ENCODE assay signal across 11 cellular contexts in genomic region chr5:63959177-63959982, GRCh38. TPM values are rescaled to one million over a fixed set of nuclear protein-coding genes. Genes with fewer than 3 reads are reported as not detected.
DNase-seq lines count a peak whose midpoint lies in the region; ATAC-seq and TF ChIP-seq lines count a peak whose summit lies in the region.
"Had no signal": no experiment of that assay in that cellular context is flagged by ENCODE, and none has a peak within 500 bp of the region (broad histone marks: within the 10 kb centered on the region; RNA-seq: fewer than 3 reads in every experiment).

No MANE protein-coding gene starts in this region.

- peaks cover 0 to 8% of the 10 kb centered on the region in 2 donors for H3K9me3 ChIP-seq in neuronal stem cell (replicated peaks in 1 of 2; ENCODE audit: control insufficient read depth in 2 of 2, insufficient read depth in 1 of 2, low read depth in 1 of 2, low read length in 2 of 2)

- peak; percentile 87 for ATAC-seq in GM23338
- no peak for ATAC-seq in HG03460 (IDR thresholded peaks at IDR 0.05; ENCODE audit: unreplicated experiment)

- H3K27me3 Mint-ChIP-seq in GM23338 (ENCODE audit: insufficient read depth, low read depth, poor library complexity) (peaks cover 28% of the 10 kb centered on the region), glutamatergic neuron (ENCODE audit: unreplicated experiment) (peaks cover 17% of the 10 kb centered on the region)

- H4K8ac ChIP-seq in neuronal stem cell (ENCODE audit: low read depth, low read length) = no peak overlapping the region

- H3K79me1 ChIP-seq in neuronal stem cell (ENCODE audit: low read depth, low read length) = no peaks in the 10 kb centered on the region

- H3K4me1 Mint-ChIP-seq in GM23338 (peaks cover 47% of the 10 kb centered on the region), glutamatergic neuron (ENCODE audit: low read depth, unreplicated experiment) (peaks cover 14% of the 10 kb centered on the region)

- H3K4me3 Mint-ChIP-seq in GM23338 (peak overlapping the region; percentile 83), glutamatergic neuron (ENCODE audit: unreplicated experiment) (peak overlapping the region; percentile 97)

- peaks cover 15% of the 10 kb centered on the region for H3K9me3 Mint-ChIP-seq in GM23338
- peaks cover 12% of the 10 kb centered on the region for H3K9me3 Mint-ChIP-seq in glutamatergic neuron (ENCODE audit: unreplicated experiment)

- H3K18ac ChIP-seq in neuronal stem cell (ENCODE audit: low read length) = peak overlapping the region; percentile 2

- no peaks in the 10 kb centered on the region for H3K79me2 ChIP-seq in GM23338 (replicated peaks; ENCODE audit: insufficient read depth)

- no peak overlapping the region for H3K14ac ChIP-seq in neuronal stem cell (ENCODE audit: low read length)

- no peak overlapping the region for H2BK120ac ChIP-seq in neuronal stem cell (ENCODE audit: low read depth, low read length)

- H2BK5ac ChIP-seq in neuronal stem cell (ENCODE audit: low read length) = no peak overlapping the region

- H3K4me1 ChIP-seq in GM23338 (ENCODE audit: insufficient read depth) (peaks cover 24% of the 10 kb centered on the region), neuronal stem cell (ENCODE audit: control insufficient read depth in 2 of 2, insufficient read depth in 1 of 2, low read depth in 1 of 2, low read length in 2 of 2) (peaks cover 0 to 6% of the 10 kb centered on the region in 2 donors)

- DNase-seq in GM23338 (ENCODE audit: low spot score) (peak; percentile 95), NCI-H774 (lab: John Stamatoyannopoulos, UW) (peak; percentile 47), glutamatergic neuron (peak; percentile 86), neuronal stem cell (ENCODE audit: low spot score) (peak; percentile 81), NAMALWA (ENCODE audit: low spot score) (no peak), SW480 (ENCODE audit: low spot score) (no peak), HPDE6-E6E7 (ENCODE audit: extremely low spot score) (no peak)
- DNase-seq: RPMI8226, stomach had no signal

- H3K27ac Mint-ChIP-seq in GM23338 = no peak overlapping the region; the same call in 1 of the 2 replicates
- peak overlapping the region; percentile 16 for H3K27ac Mint-ChIP-seq in glutamatergic neuron (ENCODE audit: unreplicated experiment)

- H3K9me2 ChIP-seq in GM23338 (ENCODE audit: insufficient read depth) = no peaks in the 10 kb centered on the region

- peak; percentile 65 to 86 for TF ChIP-seq CTCF in GM23338 (conservative IDR thresholded peaks at IDR 0.05; ENCODE audit: low read depth in 2 of 2)
- peak; percentile 21 for TF ChIP-seq CTCF in glutamatergic neuron (IDR thresholded peaks at IDR 0.05; ENCODE audit: partially characterized antibody, unreplicated experiment)

- no peak overlapping the region for H4K91ac ChIP-seq in neuronal stem cell (ENCODE audit: low read depth, low read length, poor library complexity)

- no peak overlapping the region for H2BK15ac ChIP-seq in neuronal stem cell (ENCODE audit: low read length)

- H3K36me3 ChIP-seq in GM23338 (ENCODE audit: insufficient read depth) (no peaks in the 10 kb centered on the region), neuronal stem cell (replicated peaks in 1 of 2; ENCODE audit: control insufficient read depth in 2 of 2, insufficient read depth in 2 of 2, low read length in 2 of 2) (no peaks in the 10 kb centered on the region)
- H3K36me3 ChIP-seq: stomach had no signal

- WGBS in neuronal stem cell (ENCODE audit: extremely low coverage in 2 of 2, insufficient read length in 2 of 2, insufficient replicate concordance in 1 of 2), 2 donors = no CpG with 5 or more reads among the region's 44 CpGs

- H3K36me3 Mint-ChIP-seq in GM23338 (ENCODE audit: low read depth) (peaks cover 18% of the 10 kb centered on the region), glutamatergic neuron (ENCODE audit: unreplicated experiment) (no peaks in the 10 kb centered on the region)

- no peak overlapping the region for H3K23ac ChIP-seq in neuronal stem cell (ENCODE audit: low read depth, low read length, poor library complexity)

- H3K4me3 ChIP-seq in GM23338 (peak overlapping the region; percentile 75), neuronal stem cell (ENCODE audit: low read length in 2 of 2) (peak overlapping the region in 1 of 2 donors; percentile 71)
- H3K4me3 ChIP-seq: skin epidermis, stomach had no signal

- H3K27me3 ChIP-seq in GM23338 (ENCODE audit: insufficient read depth) (peaks cover 43% of the 10 kb centered on the region), neuronal stem cell (ENCODE audit: control insufficient read depth in 3 of 3, insufficient read depth in 3 of 3, low read depth in 1 of 3, low read length in 3 of 3) (peaks cover 11 to 48% (median 31%) of the 10 kb centered on the region in 3 experiments)

- H3K27ac ChIP-seq in GM23338 (ENCODE audit: low read depth) (peak overlapping the region; percentile 51; the same call in 1 of the 2 replicates), neuronal stem cell (replicated peaks; ENCODE audit: low read length) (peak overlapping the region; percentile 12)
- H3K27ac ChIP-seq: skin epidermis, stomach had no signal

- H3K4me2 ChIP-seq in GM23338 (peak overlapping the region; percentile 88), neuronal stem cell (ENCODE audit: insufficient read depth, low read length, poor library complexity, severe bottlenecking) (peak overlapping the region; percentile 63)

- H3K4ac ChIP-seq in neuronal stem cell (ENCODE audit: low read length) = no peak overlapping the region

- no peak overlapping the region for H3K9ac ChIP-seq in neuronal stem cell (ENCODE audit: low read depth, low read length, poor library complexity)

- H2BK12ac ChIP-seq in neuronal stem cell (ENCODE audit: low read length) = no peak overlapping the region

- no peak overlapping the region for H2AK5ac ChIP-seq in neuronal stem cell (ENCODE audit: low read depth, low read length)

- H4K20me1 ChIP-seq in GM23338 (replicated peaks; ENCODE audit: insufficient read depth) = no peaks in the 10 kb centered on the region

- H2AFZ ChIP-seq in GM23338 (peak overlapping the region; percentile 99), neuronal stem cell (ENCODE audit: low read length) (no peak overlapping the region)

- H3F3A ChIP-seq in GM23338 (replicated peaks; ENCODE audit: low read depth) = peaks cover 11% of the 10 kb centered on the region; the same call in 1 of the 2 replicates

TF ChIP-seq in GM23338, 12 proteins besides CTCF, POLR2A, EP300 and RAD21:
- TF ChIP-seq JUNB (IDR thresholded peaks at IDR 0.05; ENCODE audit: unreplicated experiment) (no peak), POLR2AphosphoS5 (IDR thresholded peaks at IDR 0.05; ENCODE audit: low read depth) (no peak), ZNF331 (CRISPR knock-in tag; IDR thresholded peaks at IDR 0.05; ENCODE audit: low read depth) (no peak)
TF ChIP-seq in GM23338: peak in this region for 0.

RNA-seq across cellular contexts. Expression of gene HTR1A, which starts 2.9 kb away (rescaled TPM):
- total RNA-seq in GM23338 (2014; rRNA removed; shearing (Covaris generic)) = 2.3 and 4.7 TPM in 2 replicates
- 0.92 and 1.1 TPM in 2 replicates for polyA plus RNA-seq in GM23338 (2016; fragmentation: Nextera tagmentation; extraction: Ambion mirVana)
- total RNA-seq in glutamatergic neuron (ENCODE audit: unreplicated experiment) = 1.2 TPM
- polyA plus RNA-seq in neuronal stem cell (2013, experiment 1 of 2) = not detected
- not detected for polyA plus RNA-seq in neuronal stem cell (2013, experiment 2 of 2)
- total RNA-seq: stomach had no signal
- polyA plus RNA-seq: stomach had no signal

Comparison
In these comparisons a context has a peak if more than half of its experiments do, and no peak if none do; other contexts are left out.
1. DNase-seq: peak in GM23338 (single experiment), NCI-H774 (single experiment), glutamatergic neuron (single experiment) and neuronal stem cell (single experiment); none in NAMALWA (single experiment), SW480 (single experiment) and HPDE6-E6E7 (single experiment).